9 cellular contexts compared by ENCODE assay signal in the genomic region with DNA sequence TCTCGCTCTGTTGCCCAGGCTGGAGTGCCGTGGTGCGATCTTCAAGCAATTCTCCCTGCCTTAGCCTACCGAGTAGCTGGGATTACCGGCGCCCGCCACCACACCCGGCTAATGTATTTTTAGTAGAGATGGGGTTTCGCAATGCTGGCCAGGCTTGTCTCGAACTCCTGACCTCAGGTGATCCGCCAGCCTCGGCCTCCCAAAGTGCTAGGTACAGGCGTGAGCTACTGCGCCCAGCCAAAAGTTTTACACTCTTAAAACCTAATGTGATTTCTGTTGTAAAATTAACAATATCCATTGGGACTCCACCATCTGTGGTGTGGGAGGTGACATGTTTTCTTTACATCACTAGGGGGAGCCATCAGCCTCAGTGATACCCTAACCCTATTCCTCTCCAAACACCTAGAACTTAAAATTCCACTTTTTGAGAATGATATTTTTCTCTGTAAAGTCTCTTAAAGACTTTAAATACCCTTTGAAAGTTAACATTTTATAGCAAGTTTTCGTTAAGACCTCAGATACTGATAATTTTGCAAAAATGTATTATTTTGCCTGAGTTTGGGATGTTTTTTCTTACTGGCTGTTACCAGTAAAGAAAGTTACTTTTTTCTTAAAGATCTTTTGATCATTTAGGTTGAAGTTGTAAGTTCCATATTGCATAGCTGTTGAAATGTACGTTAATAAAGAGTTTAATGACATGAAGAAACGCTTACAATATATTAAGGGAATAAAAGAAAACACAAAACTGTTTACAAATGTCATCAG. TPM values are rescaled to one million over a fixed set of nuclear protein-coding genes. Genes with fewer than 3 reads are reported as not detected.
DNase-seq lines count a peak whose midpoint lies in the region; ATAC-seq, FAIRE-seq and TF ChIP-seq lines count a peak whose summit lies in the region.
"Had no signal": no experiment of that assay in that cellular context is flagged by ENCODE, and none has a peak within 500 bp of the region (broad histone marks: within the 10 kb centered on the region; RNA-seq: fewer than 3 reads in every experiment).

No MANE protein-coding gene starts in this region.

- peak overlapping the region; percentile 13; the same call in 1 of the 2 replicates for H2AFZ ChIP-seq in KMS-11 (ENCODE audit: low read depth)

- DNase-seq in ACHN (peak; percentile 64), GDM1 (lab: John Stamatoyannopoulos, UW) (peak; percentile 1), SKM-1 (lab: John Stamatoyannopoulos, UW; ENCODE audit: unreplicated experiment) (peak; percentile 40), mucosa of descending colon (peak in 2 of 3 donors; percentile 31 to 38), anterior cingulate cortex (lab: John Stamatoyannopoulos, UW) (no peak)

- no peak overlapping the region for H3K27ac ChIP-seq in KMS-11

- ATAC-seq in mucosa of descending colon: peak; percentile 86
- no peak for ATAC-seq in GM19463 (IDR thresholded peaks at IDR 0.05; ENCODE audit: unreplicated experiment)

- no peaks in the 10 kb centered on the region for H3K79me2 ChIP-seq in KMS-11 (ENCODE audit: insufficient read depth, low read depth)

- no peak overlapping the region for H3K9ac ChIP-seq in KMS-11

- intact Hi-C loops in mucosa of descending colon (cut with DNase I, micrococcal nuclease): no loop called here

- H3K4me1 ChIP-seq in KMS-11 (ENCODE audit: low read depth, poor library complexity, severe bottlenecking) (peaks cover 4% of the 10 kb centered on the region), mucosa of descending colon (ENCODE audit: low read depth) (no peaks in the 10 kb centered on the region)

- no peaks in the 10 kb centered on the region for H3K36me3 ChIP-seq in KMS-11 (ENCODE audit: insufficient read depth)
- no peaks in the 10 kb centered on the region for H3K36me3 ChIP-seq in mucosa of descending colon (ENCODE audit: low read depth)

- in situ Hi-C loops in ACHN (cut with HindIII; ENCODE audit: low pct_ligation_motif_present, low pct_unique_long_range_greater_than_20kb, low sequenced_read_pairs): no loop called here

- peaks cover 10% of the 10 kb centered on the region for H3K9me3 ChIP-seq in mucosa of descending colon

- no peaks in the 10 kb centered on the region for H4K20me1 ChIP-seq in KMS-11 (ENCODE audit: insufficient read depth)

- H3K4me2 ChIP-seq in KMS-11: no peak overlapping the region

- no peak overlapping the region for H3K4me3 ChIP-seq in KMS-11 (IDR thresholded peaks at IDR 0.05; ENCODE audit: insufficient read depth, low read depth, low read length)
- H3K4me3 ChIP-seq in mucosa of descending colon: no peak overlapping the region

- peak; percentile 43 for FAIRE-seq in endometrium (lab: Jason Lieb, UNC)

- TF ChIP-seq CTCF in KMS-11 (conservative IDR thresholded peaks at IDR 0.05; ENCODE audit: low read depth, low read length): peak; percentile 96
- peak; percentile 41 for TF ChIP-seq CTCF in mucosa of descending colon (IDR thresholded peaks at IDR 0.05)

- H3K27me3 ChIP-seq in KMS-11 (ENCODE audit: insufficient read depth, low read depth): no peaks in the 10 kb centered on the region

RNA-seq across cellular contexts. Expression of gene EIF2AK2, which starts 11.6 kb away (rescaled TPM):
- total RNA-seq in mucosa of descending colon: 10 to 100 TPM; 27.5 to 48.8 (median 33.2) TPM

RNA-seq across cellular contexts. Expression of gene SULT6B1, which starts 20.1 kb away (rescaled TPM):
- not detected for total RNA-seq in mucosa of descending colon
- total RNA-seq: mononuclear cell had no signal

RNA-seq across cellular contexts. Expression of gene CEBPZOS, which starts 27.9 kb away (rescaled TPM):
- total RNA-seq in mucosa of descending colon: 10 to 100 TPM; 34.2 to 50.5 (median 37.8) TPM

Comparison
In these comparisons a context has a peak if more than half of its experiments do, and no peak if none do; other contexts are left out.
1. DNase-seq: peak in ACHN (single experiment), GDM1 (single experiment), SKM-1 (single experiment) and mucosa of descending colon (2 of 3); none in anterior cingulate cortex (0 of 58).